Comparison of ENCODE assay signal across 15 cellular contexts in the genomic region with DNA sequence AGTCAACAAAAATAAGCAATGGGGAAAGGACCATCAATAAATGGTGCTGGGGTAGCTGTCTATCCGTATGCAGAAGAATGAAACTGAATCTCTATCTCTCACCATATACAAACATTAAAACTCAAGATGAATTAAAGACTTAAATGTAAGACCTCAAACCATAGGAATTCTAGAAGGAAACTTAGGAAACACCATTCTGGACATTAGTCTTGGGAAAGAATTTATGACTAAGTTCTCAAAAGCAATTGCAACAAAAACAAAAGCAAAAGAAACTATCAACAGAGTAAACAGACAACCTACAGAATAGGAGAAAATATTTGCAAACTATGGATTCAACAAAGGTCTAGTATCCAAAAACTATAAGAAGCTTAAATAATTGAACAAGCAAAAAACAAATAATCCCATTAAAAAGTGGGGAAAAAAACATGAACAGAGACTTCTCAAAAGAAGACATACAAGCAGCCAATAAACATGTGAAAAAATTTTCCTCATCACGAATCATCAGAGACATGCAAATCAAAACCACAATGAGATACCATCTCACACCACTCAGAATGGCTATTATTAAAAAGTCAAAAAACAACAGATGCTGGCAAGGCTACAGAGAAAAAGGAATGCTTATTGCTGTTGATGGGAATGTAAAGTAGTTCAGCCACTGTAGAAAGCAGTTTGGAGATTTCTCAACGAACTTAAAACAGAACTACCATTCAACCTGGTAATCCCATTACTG.
"Had no signal": no experiment of that assay in that cellular context is flagged by ENCODE, and none has a peak within 500 bp of the region (broad histone marks: within the 10 kb centered on the region; RNA-seq: fewer than 3 reads in every experiment).

No MANE protein-coding gene starts in this region.

- DNase-seq: activated CD4-positive, alpha-beta T cell treated with anti-CD3 and anti-CD28 coated beads, Interleukin-2, amount 50 U/mL, for 4 hours; activated CD4-positive, CD25-positive, alpha-beta regulatory T cell treated with anti-CD3 and anti-CD28 coated beads, Interleukin-2, amount 50 U/mL, for 72 hours; activated gamma-delta T cell; activated naive CD8-positive, alpha-beta T cell treated with anti-CD3 and anti-CD28 coated beads, Interleukin-2, amount 10 ng/mL, durations not matched to agents 7 days and 5 days; activated T-cell treated with anti-CD3 and anti-CD28 coated beads, Interleukin-2, amount 50 U/mL, for 24 hours; colonic mucosa; hypothalamus; left colon; naive thymus-derived CD8-positive, alpha-beta T cell; stimulated activated CD4-positive, alpha-beta T cell treated with anti-CD3 and anti-CD28 coated beads, Interleukin-1b, Interleukin-23, amount 100 ng/mL, for 48 hours; stimulated activated naive B cell treated with anti-CD40 and anti-IgM and Interleukin-4, amounts not matched to agents 10 μg/mL and 1 μg/mL and 100 μg/mL, for 72 hours; transverse colon had no signal

- H3K4me3 ChIP-seq: ascending aorta, colonic mucosa, lung, right atrium auricular region, transverse colon had no signal

- ATAC-seq: left colon; naive thymus-derived CD8-positive, alpha-beta T cell; stimulated activated naive B cell treated with anti-CD40 and anti-IgM and Interleukin-4, amounts not matched to agents 10 μg/mL and 1 μg/mL and 100 μg/mL, for 72 hours had no signal
